Comparison of ENCODE assay signal across 1 cellular context in the genomic region with DNA sequence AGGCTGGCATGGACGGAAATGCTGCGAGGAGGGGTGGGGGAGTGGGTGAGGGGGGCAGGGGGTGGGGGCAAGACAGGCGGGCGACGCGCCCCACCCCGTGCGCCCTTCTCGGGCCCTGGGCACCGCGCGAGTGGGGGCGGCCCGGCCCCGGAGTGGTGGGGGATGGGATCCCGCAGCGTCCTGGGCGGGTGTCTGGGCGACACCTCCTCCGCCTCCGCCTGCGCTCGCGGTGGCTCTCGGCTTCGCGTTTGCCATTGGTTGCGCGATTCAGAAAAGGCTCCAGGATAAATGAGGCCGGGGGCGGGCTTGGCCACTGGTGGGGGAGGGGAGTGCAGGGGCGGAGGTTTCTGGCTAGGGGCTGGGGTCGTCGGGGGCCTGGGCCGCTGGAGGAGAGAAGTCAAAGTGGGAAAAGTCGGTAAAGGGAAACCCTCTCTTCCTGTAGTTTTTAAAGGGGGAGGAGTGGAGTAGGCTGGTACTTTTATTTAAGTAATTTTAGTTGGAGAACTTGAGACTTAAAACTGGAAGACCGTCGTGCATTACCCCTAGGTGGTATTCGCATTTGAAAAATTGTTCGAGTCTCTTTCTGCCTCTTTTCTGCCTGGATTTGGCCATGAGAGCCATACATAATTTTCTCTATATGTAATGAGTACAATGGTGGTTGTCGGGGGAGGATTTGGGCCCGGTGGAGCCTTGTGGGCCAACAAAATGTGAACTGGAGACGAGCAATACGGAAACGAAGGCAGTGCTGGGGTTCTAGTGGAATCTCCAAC.
TF ChIP-seq lines count a peak whose summit lies in the region.

No MANE protein-coding gene starts in this region.

TF ChIP-seq in K562, 482 proteins besides CTCF, POLR2A, EP300 and RAD21 (continued from another document and continues in another):
- TF ChIP-seq FOXP4 (CRISPR knock-in tag; IDR thresholded peaks at IDR 0.05; ENCODE audit: borderline replicate concordance) = no peak
- no peak for TF ChIP-seq TCF15 (CRISPR knock-in tag; IDR thresholded peaks at IDR 0.05)
- TF ChIP-seq TEAD2 (tag; IDR thresholded peaks at IDR 0.05) = no peak
- no peak for TF ChIP-seq SRSF7 (optimal IDR thresholded peaks at IDR 0.05; ENCODE audit: low read depth, low read length)
- TF ChIP-seq CXXC5 (CRISPR knock-in tag; IDR thresholded peaks at IDR 0.05) = no peak
- no peak for TF ChIP-seq MTF1 (CRISPR knock-in tag; IDR thresholded peaks at IDR 0.05; ENCODE audit: borderline replicate concordance)
- TF ChIP-seq RREB1 (CRISPR knock-in tag; IDR thresholded peaks at IDR 0.05) = no peak
- peak; percentile 42 for TF ChIP-seq TAF9B (IDR thresholded peaks at IDR 0.05; ENCODE audit: partially characterized antibody)
- TF ChIP-seq MTA3 (IDR thresholded peaks at IDR 0.05; ENCODE audit: borderline replicate concordance) = no peak
- TF ChIP-seq CBX2 (IDR thresholded peaks at IDR 0.05; ENCODE audit: insufficient read depth, low read length, poor library complexity, severe bottlenecking) = no peak
- TF ChIP-seq, protein P1, sequence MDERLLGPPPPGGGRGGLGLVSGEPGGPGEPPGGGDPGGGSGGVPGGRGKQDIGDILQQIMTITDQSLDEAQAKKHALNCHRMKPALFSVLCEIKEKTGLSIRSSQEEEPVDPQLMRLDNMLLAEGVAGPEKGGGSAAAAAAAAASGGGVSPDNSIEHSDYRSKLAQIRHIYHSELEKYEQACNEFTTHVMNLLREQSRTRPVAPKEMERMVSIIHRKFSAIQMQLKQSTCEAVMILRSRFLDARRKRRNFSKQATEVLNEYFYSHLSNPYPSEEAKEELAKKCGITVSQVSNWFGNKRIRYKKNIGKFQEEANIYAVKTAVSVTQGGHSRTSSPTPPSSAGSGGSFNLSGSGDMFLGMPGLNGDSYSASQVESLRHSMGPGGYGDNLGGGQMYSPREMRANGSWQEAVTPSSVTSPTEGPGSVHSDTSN (CRISPR knock-in tag; IDR thresholded peaks at IDR 0.05; ENCODE audit: low read depth) = no peak
- TF ChIP-seq, protein P1 (tag; conservative IDR thresholded peaks at IDR 0.05; ENCODE audit: low read depth) = no peak
- TF ChIP-seq NFYB (IDR thresholded peaks at IDR 0.05; ENCODE audit: extremely low read depth, insufficient read length) = no peak
- TF ChIP-seq ZHX1 (conservative IDR thresholded peaks at IDR 0.05; ENCODE audit: low read length) = no peak
- peak in 1 of 2 experiments; percentile 30; a peak in 1 of 4 replicates for TF ChIP-seq NRF1 (conservative IDR thresholded peaks at IDR 0.05 in 1 of 2, IDR thresholded peaks at IDR 0.05 in 1 of 2)
- no peak for TF ChIP-seq FOXK1 (CRISPR knock-in tag; IDR thresholded peaks at IDR 0.05; ENCODE audit: borderline replicate concordance)
- no peak for TF ChIP-seq U2AF1 (optimal IDR thresholded peaks at IDR 0.05; ENCODE audit: low read depth, low read length)
- TF ChIP-seq, protein P2, sequence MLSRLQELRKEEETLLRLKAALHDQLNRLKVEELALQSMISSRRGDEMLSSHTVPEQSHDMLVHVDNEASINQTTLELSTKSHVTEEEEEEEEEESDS (CRISPR knock-in tag; IDR thresholded peaks at IDR 0.05) = no peak
- TF ChIP-seq SMAD3 (CRISPR knock-in tag; conservative IDR thresholded peaks at IDR 0.05) = no peak
- no peak for TF ChIP-seq LCOR (CRISPR knock-in tag; IDR thresholded peaks at IDR 0.05)
- TF ChIP-seq, protein P3, sequence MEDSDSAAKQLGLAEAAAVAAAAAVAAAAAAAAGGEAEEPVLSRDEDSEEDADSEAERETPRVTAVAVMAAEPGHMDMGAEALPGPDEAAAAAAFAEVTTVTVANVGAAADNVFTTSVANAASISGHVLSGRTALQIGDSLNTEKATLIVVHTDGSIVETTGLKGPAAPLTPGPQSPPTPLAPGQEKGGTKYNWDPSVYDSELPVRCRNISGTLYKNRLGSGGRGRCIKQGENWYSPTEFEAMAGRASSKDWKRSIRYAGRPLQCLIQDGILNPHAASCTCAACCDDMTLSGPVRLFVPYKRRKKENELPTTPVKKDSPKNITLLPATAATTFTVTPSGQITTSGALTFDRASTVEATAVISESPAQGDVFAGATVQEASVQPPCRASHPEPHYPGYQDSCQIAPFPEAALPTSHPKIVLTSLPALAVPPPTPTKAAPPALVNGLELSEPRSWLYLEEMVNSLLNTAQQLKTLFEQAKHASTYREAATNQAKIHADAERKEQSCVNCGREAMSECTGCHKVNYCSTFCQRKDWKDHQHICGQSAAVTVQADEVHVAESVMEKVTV (CRISPR knock-in tag; IDR thresholded peaks at IDR 0.05) = no peak
- TF ChIP-seq MTA2 (IDR thresholded peaks at IDR 0.05; ENCODE audit: low read depth) = no peak
- no peak for TF ChIP-seq ZNF41 (CRISPR knock-in tag; conservative IDR thresholded peaks at IDR 0.05)
- no peak for TF ChIP-seq POLR2AphosphoS2 (IDR thresholded peaks at IDR 0.05; ENCODE audit: low read length)
- TF ChIP-seq ZNF668 (CRISPR knock-in tag; IDR thresholded peaks at IDR 0.05) = no peak
- TF ChIP-seq, protein P4, sequence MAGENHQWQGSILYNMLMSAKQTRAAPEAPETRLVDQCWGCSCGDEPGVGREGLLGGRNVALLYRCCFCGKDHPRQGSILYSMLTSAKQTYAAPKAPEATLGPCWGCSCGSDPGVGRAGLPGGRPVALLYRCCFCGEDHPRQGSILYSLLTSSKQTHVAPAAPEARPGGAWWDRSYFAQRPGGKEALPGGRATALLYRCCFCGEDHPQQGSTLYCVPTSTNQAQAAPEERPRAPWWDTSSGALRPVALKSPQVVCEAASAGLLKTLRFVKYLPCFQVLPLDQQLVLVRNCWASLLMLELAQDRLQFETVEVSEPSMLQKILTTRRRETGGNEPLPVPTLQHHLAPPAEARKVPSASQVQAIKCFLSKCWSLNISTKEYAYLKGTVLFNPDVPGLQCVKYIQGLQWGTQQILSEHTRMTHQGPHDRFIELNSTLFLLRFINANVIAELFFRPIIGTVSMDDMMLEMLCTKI (IDR thresholded peaks at IDR 0.05; ENCODE audit: partially characterized antibody) = no peak
- no peak for TF ChIP-seq BDP1 (IDR thresholded peaks at IDR 0.05; ENCODE audit: insufficient read depth, insufficient read length)
- TF ChIP-seq ZKSCAN8 (CRISPR knock-in tag; IDR thresholded peaks at IDR 0.05) = no peak
- no peak for TF ChIP-seq CBFA2T3 (IDR thresholded peaks at IDR 0.05)
- no peak for TF ChIP-seq ATF6 (CRISPR knock-in tag; IDR thresholded peaks at IDR 0.05)
- TF ChIP-seq DDX20 (tag; IDR thresholded peaks at IDR 0.05; ENCODE audit: low read depth) = no peak
- no peak for TF ChIP-seq SIX5 (IDR thresholded peaks at IDR 0.05; ENCODE audit: borderline replicate concordance in 1 of 2, insufficient read depth in 1 of 2, low read depth in 1 of 2, low read length in 2 of 2)
- no peak for TF ChIP-seq USF2 (CRISPR knock-in tag; IDR thresholded peaks at IDR 0.05)
- no peak for TF ChIP-seq MIER1 (IDR thresholded peaks at IDR 0.05; ENCODE audit: low read depth)
- no peak for TF ChIP-seq ZNF785 (CRISPR knock-in tag; IDR thresholded peaks at IDR 0.05)
- no peak for TF ChIP-seq STAT5B (CRISPR knock-in tag; IDR thresholded peaks at IDR 0.05)
- no peak for TF ChIP-seq ZNF263 (CRISPR knock-in tag; IDR thresholded peaks at IDR 0.05; ENCODE audit: borderline replicate concordance)
- TF ChIP-seq ASH1L (IDR thresholded peaks at IDR 0.05; ENCODE audit: borderline replicate concordance, low read depth, partially characterized antibody) = no peak
